In genomic region chr15:78790027-78790426, GRCh38 we compare ENCODE assay signal across 19 cellular contexts. TPM values are rescaled to one million over a fixed set of nuclear protein-coding genes. Genes with fewer than 3 reads are reported as not detected.
A peak's percentile ranks its signal among the peaks of the same experiment; 100 is the strongest.
DNase-seq lines count a peak whose midpoint lies in the region; ATAC-seq and TF ChIP-seq lines count a peak whose summit lies in the region.
"Had no signal": no experiment of that assay in that cellular context is flagged by ENCODE, and none has a peak within 500 bp of the region (broad histone marks: within the 10 kb centered on the region; RNA-seq: fewer than 3 reads in every experiment).

No MANE protein-coding gene starts in this region.

- no peaks in the 10 kb centered on the region for H3K36me3 ChIP-seq in uterus

- no peak overlapping the region for H3K27ac Mint-ChIP-seq in activated CD4-positive, alpha-beta T cell treated with anti-CD3 and anti-CD28 coated beads, Interleukin-2, amount 10 ng/mL, durations not matched to agents 7 days and 5 days
- H3K27ac Mint-ChIP-seq in HFFc6 (no peak overlapping the region), natural killer cell (no peak overlapping the region)
- H3K27ac Mint-ChIP-seq: CD8-positive, alpha-beta T cell; dendritic cell treated with granulocyte-macrophage colony-stimulating factor and Interleukin-4, amounts not matched to agents 40 ng/mL and 50 ng/mL, for 4 days; WTC11 had no signal

- no peaks in the 10 kb centered on the region for H3K9me3 ChIP-seq in uterus

- intact Hi-C loops in natural killer cell (cut with micrococcal nuclease) = no loop called here
- intact Hi-C loops in uterus (cut with DNase I; ENCODE audit: low total_unique reads) = no loop called here

- peaks cover 5% of the 10 kb centered on the region for H3K4me1 Mint-ChIP-seq in activated CD4-positive, alpha-beta T cell treated with anti-CD3 and anti-CD28 coated beads, Interleukin-2, amount 10 ng/mL, durations not matched to agents 7 days and 5 days
- H3K4me1 Mint-ChIP-seq in HFFc6 (ENCODE audit: low read depth) (no peaks in the 10 kb centered on the region), natural killer cell (no peaks in the 10 kb centered on the region)
- peaks cover 3% of the 10 kb centered on the region for H3K4me1 Mint-ChIP-seq in activated T-cell treated with anti-CD3 and anti-CD28 coated beads, Interleukin-2, amount 50 U/mL, for 4 hours (ENCODE audit: low read depth)
- H3K4me1 Mint-ChIP-seq: IgD-negative memory B cell, WTC11 had no signal

- peak; percentile 18; the same call in 1 of the 2 replicates for TF ChIP-seq CTCF in HFFc6 (IDR thresholded peaks at IDR 0.05)
- no peak for TF ChIP-seq CTCF in natural killer cell (IDR thresholded peaks at IDR 0.05)
- no peak for TF ChIP-seq CTCF in uterus (IDR thresholded peaks at IDR 0.05)

- peak; percentile 48 for DNase-seq in activated CD4-positive, alpha-beta T cell treated with anti-CD3 and anti-CD28 coated beads for 48 hours
- no peak for DNase-seq in activated CD4-positive, alpha-beta T cell treated with anti-CD3 and anti-CD28 coated beads, Interleukin-2, amount 10 ng/mL, durations not matched to agents 7 days and 5 days
- DNase-seq in HFFc6 (peak; percentile 10), natural killer cell (no peak), ecto neural progenitor cell (ENCODE audit: low spot score) (no peak), CD1c-positive myeloid dendritic cell (ENCODE audit: extremely low spot score) (no peak), uterus (no peak)
- DNase-seq in activated T-cell treated with anti-CD3 and anti-CD28 coated beads, Interleukin-2, amount 50 U/mL, for 4 hours = no peak
- DNase-seq: activated gamma-delta T cell treated with Interleukin-2 at 50 U/mL for 16 hours; CD8-positive, alpha-beta T cell; glutamatergic neuron; islet precursor cell; NCI-H1417; occipital lobe; small intestine had no signal

- no peak overlapping the region for H3K4me3 Mint-ChIP-seq in activated CD4-positive, alpha-beta T cell treated with anti-CD3 and anti-CD28 coated beads, Interleukin-2, amount 10 ng/mL, durations not matched to agents 7 days and 5 days
- H3K4me3 Mint-ChIP-seq in HFFc6 (no peak overlapping the region), natural killer cell (no peak overlapping the region)
- H3K4me3 Mint-ChIP-seq in activated T-cell treated with anti-CD3 and anti-CD28 coated beads, Interleukin-2, amount 50 U/mL, for 4 hours = no peak overlapping the region
- H3K4me3 Mint-ChIP-seq: CD8-positive, alpha-beta T cell; dendritic cell treated with granulocyte-macrophage colony-stimulating factor and Interleukin-4, amounts not matched to agents 40 ng/mL and 50 ng/mL, for 4 days; IgD-negative memory B cell; WTC11 had no signal

- POLR2A ChIA-PET in activated CD4-positive, alpha-beta T cell treated with anti-CD3 and anti-CD28 coated beads, Interleukin-2, amount 10 ng/mL, durations not matched to agents 7 days and 5 days (lab: Charles Lee) = no interaction called here

- peaks cover 2% of the 10 kb centered on the region for H3K27me3 Mint-ChIP-seq in activated CD4-positive, alpha-beta T cell treated with anti-CD3 and anti-CD28 coated beads, Interleukin-2, amount 10 ng/mL, durations not matched to agents 7 days and 5 days
- H3K27me3 Mint-ChIP-seq in HFFc6 (ENCODE audit: insufficient read depth) (peaks cover 23% of the 10 kb centered on the region), natural killer cell (ENCODE audit: low read depth in 2 of 2) (peaks cover 2 to 3% of the 10 kb centered on the region in 2 donors)
- H3K27me3 Mint-ChIP-seq in activated T-cell treated with anti-CD3 and anti-CD28 coated beads, Interleukin-2, amount 50 U/mL, for 4 hours (ENCODE audit: low read depth) = peaks cover under 1% of the 10 kb centered on the region

- H3K36me3 Mint-ChIP-seq in activated CD4-positive, alpha-beta T cell treated with anti-CD3 and anti-CD28 coated beads, Interleukin-2, amount 10 ng/mL, durations not matched to agents 7 days and 5 days (ENCODE audit: low read depth) = no peaks in the 10 kb centered on the region
- H3K36me3 Mint-ChIP-seq in HFFc6 (ENCODE audit: low read depth) (no peaks in the 10 kb centered on the region), natural killer cell (peaks cover under 1% of the 10 kb centered on the region)
- no peaks in the 10 kb centered on the region for H3K36me3 Mint-ChIP-seq in activated T-cell treated with anti-CD3 and anti-CD28 coated beads, Interleukin-2, amount 50 U/mL, for 4 hours (ENCODE audit: insufficient read depth)
- H3K36me3 Mint-ChIP-seq: CD8-positive, alpha-beta T cell had no signal

- H3K4me1 ChIP-seq in uterus = no peaks in the 10 kb centered on the region

- no peak overlapping the region for H3K4me3 ChIP-seq in uterus
- H3K4me3 ChIP-seq: SK-N-MC had no signal

- peak; percentile 73 to 85 for ATAC-seq in activated T-cell treated with anti-CD3 and anti-CD28 coated beads, Interleukin-2, amount 50 U/mL, for 4 hours
- ATAC-seq in natural killer cell = peak in 2 of 3 donors; percentile 15 to 89
- ATAC-seq: CD8-positive, alpha-beta T cell; WTC11 had no signal

- H3K9me3 Mint-ChIP-seq in activated CD4-positive, alpha-beta T cell treated with anti-CD3 and anti-CD28 coated beads, Interleukin-2, amount 10 ng/mL, durations not matched to agents 7 days and 5 days = no peaks in the 10 kb centered on the region
- H3K9me3 Mint-ChIP-seq in HFFc6 (peaks cover under 1% of the 10 kb centered on the region; the same call in 1 of the 2 replicates), natural killer cell (no peaks in the 10 kb centered on the region)
- H3K9me3 Mint-ChIP-seq in activated T-cell treated with anti-CD3 and anti-CD28 coated beads, Interleukin-2, amount 50 U/mL, for 4 hours = peaks cover under 1% of the 10 kb centered on the region
- H3K9me3 Mint-ChIP-seq: CD8-positive, alpha-beta T cell; dendritic cell treated with granulocyte-macrophage colony-stimulating factor and Interleukin-4, amounts not matched to agents 40 ng/mL and 50 ng/mL, for 4 days; WTC11 had no signal

- no peak for TF ChIP-seq POLR2A in uterus (IDR thresholded peaks at IDR 0.05)

- no peaks in the 10 kb centered on the region for H3K27me3 ChIP-seq in uterus

- CTCF ChIA-PET in activated CD4-positive, alpha-beta T cell treated with anti-CD3 and anti-CD28 coated beads, Interleukin-2, amount 10 ng/mL, durations not matched to agents 7 days and 5 days (lab: Charles Lee) = no interaction called here

- no peak overlapping the region for H3K27ac ChIP-seq in uterus
- H3K27ac ChIP-seq: SK-N-MC had no signal

RNA-seq across cellular contexts. Expression of gene ADAMTS7, which starts 21.2 kb away (rescaled TPM):
- under 1 TPM; 0.10 to 0.12 TPM for total RNA-seq in activated CD4-positive, alpha-beta T cell treated with anti-CD3 and anti-CD28 coated beads, Interleukin-2, amount 10 ng/mL, durations not matched to agents 7 days and 5 days
- total RNA-seq in HFFc6 (2021; fragmentation: NEBNext Ultra II Directional; extraction: Animal tissue kit (Norgen Biotek cat#: 25700)) = under 1 TPM; 0.39 to 0.66 (median 0.59) TPM
- total RNA-seq in activated T-cell treated with anti-CD3 and anti-CD28 coated beads, Interleukin-2, amount 50 U/mL, for 4 hours = under 1 TPM; 0.10 to 0.24 (median 0.13) TPM
- total RNA-seq in natural killer cell = under 1 TPM in 2 of 3 donors, not detected in 1; 0.10 to 0.16 TPM
- 10 to 100 TPM in 2 of 4 donors, 1 to 10 TPM in 1, under 1 TPM in 1; 0.29 to 21.4 (median 7.5) TPM for total RNA-seq in uterus
- total RNA-seq: CD8-positive, alpha-beta T cell had no signal

Comparison
In these comparisons a context has a peak if more than half of its experiments do, and no peak if none do; other contexts are left out.
1. DNase-seq: peak in activated CD4-positive, alpha-beta T cell treated with anti-CD3 and anti-CD28 coated beads for 48 hours (single experiment) and HFFc6 (single experiment); none in activated CD4-positive, alpha-beta T cell treated with anti-CD3 and anti-CD28 coated beads, Interleukin-2, amount 10 ng/mL, durations not matched to agents 7 days and 5 days (single experiment), activated T-cell treated with anti-CD3 and anti-CD28 coated beads, Interleukin-2, amount 50 U/mL, for 4 hours (single experiment), natural killer cell (single experiment), ecto neural progenitor cell (single experiment), CD1c-positive myeloid dendritic cell (single experiment) and uterus (0 of 2).